ENCODE assay signal across 8 cellular contexts in genomic region chr7:93117852-93118530, GRCh38. TPM values are rescaled to one million over a fixed set of nuclear protein-coding genes. Genes with fewer than 3 reads are reported as not detected.
DNase-seq lines count a peak whose midpoint lies in the region; ATAC-seq and TF ChIP-seq lines count a peak whose summit lies in the region.

Gene SAMD9, minus strand, starts transcription at chr7:93117979. Its CDS starts 11,882 bp downstream, at chr7:93106097.

- no peak within 1 kb of the TSS for H4K8ac ChIP-seq in trophoblast cell (ENCODE audit: low read depth, low read length)

- H3K23ac ChIP-seq in trophoblast cell (ENCODE audit: low read length) = no peak within 1 kb of the TSS

- H3K4ac ChIP-seq in trophoblast cell (ENCODE audit: low read depth, low read length) = no peak within 1 kb of the TSS

- H2AFZ ChIP-seq in OCI-LY3 (ENCODE audit: low read depth, low read length) (peak within 1 kb of the TSS; percentile 70), trophoblast cell (ENCODE audit: insufficient read depth, low read length, poor library complexity) (no peak within 1 kb of the TSS)

- H2AK5ac ChIP-seq in trophoblast cell (ENCODE audit: low read length) = no peak within 1 kb of the TSS

- H3K4me2 ChIP-seq in OCI-LY3 (ENCODE audit: low read length) (peak within 1 kb of the TSS; percentile 68), trophoblast cell (ENCODE audit: low read length) (no peak within 1 kb of the TSS)

- H3K9me3 Mint-ChIP-seq in activated T-cell treated with anti-CD3 and anti-CD28 coated beads, Interleukin-2, amount 50 U/mL, for 72 hours = peaks cover 4 to 5% of the 10 kb centered on the region in 2 donors

- no peaks in the 10 kb centered on the region for H3K79me1 ChIP-seq in trophoblast cell (ENCODE audit: low read length)

- peaks cover 4% of the 10 kb centered on the region for H3K36me3 ChIP-seq in OCI-LY3 (replicated peaks; ENCODE audit: low read depth, low read length)
- H3K36me3 ChIP-seq in trophoblast cell (ENCODE audit: control insufficient read depth in 1 of 2, insufficient read depth in 2 of 2, low read length in 2 of 2) = no peaks in the 10 kb centered on the region
- peaks cover 0 to 9% of the 10 kb centered on the region in 2 donors for H3K36me3 ChIP-seq in vagina

- TF ChIP-seq POLR2A in vagina (IDR thresholded peaks at IDR 0.05) = no peak

- H3K9ac ChIP-seq in OCI-LY3 (ENCODE audit: low read length) = peak within 1 kb of the TSS; percentile 41
- no peak within 1 kb of the TSS for H3K9ac ChIP-seq in trophoblast cell (ENCODE audit: low read length)

- TF ChIP-seq CTCF in OCI-LY3 (IDR thresholded peaks at IDR 0.05; ENCODE audit: low read depth, low read length) (no peak), fibroblast of pulmonary artery (IDR thresholded peaks at IDR 0.05; ENCODE audit: low read length, missing control alignments) (no peak), vagina (IDR thresholded peaks at IDR 0.05) (no peak)

- H4K20me1 ChIP-seq in OCI-LY3 (ENCODE audit: insufficient read depth, low read length) = no peaks in the 10 kb centered on the region

- H3K79me2 ChIP-seq in OCI-LY3 (ENCODE audit: low read length) (0 out of 2 replicates have a peak, but pooled peaks cover 3% of the 10 kb centered on the region), trophoblast cell (ENCODE audit: control insufficient read depth, insufficient read depth, low read length, poor library complexity) (no peaks in the 10 kb centered on the region)

- H3K14ac ChIP-seq in trophoblast cell (ENCODE audit: low read length) = no peak within 1 kb of the TSS

- H3K27ac Mint-ChIP-seq in activated T-cell treated with anti-CD3 and anti-CD28 coated beads, Interleukin-2, amount 50 U/mL, for 72 hours = peak within 1 kb of the TSS; percentile 64

- peaks cover 9 to 14% of the 10 kb centered on the region in 2 donors for H3K36me3 Mint-ChIP-seq in activated T-cell treated with anti-CD3 and anti-CD28 coated beads, Interleukin-2, amount 50 U/mL, for 72 hours (ENCODE audit: insufficient read depth in 2 of 2)

- DNase-seq in Daoy (ENCODE audit: low read depth) (peak; percentile 85), HuH-7.5 (ENCODE audit: low spot score) (peak; percentile 13), fibroblast of pulmonary artery (ENCODE audit: low read depth) (peak; percentile 87), trophoblast cell (peak; percentile 29 to 82), vagina (ENCODE audit: extremely low spot score in 2 of 2) (no peak)
- peak; percentile 53 to 59 for DNase-seq in activated T-cell treated with anti-CD3 and anti-CD28 coated beads, Interleukin-2, amount 50 U/mL, for 72 hours

- no peak within 1 kb of the TSS for H4K12ac ChIP-seq in trophoblast cell (ENCODE audit: low read depth, low read length)

- H4K91ac ChIP-seq in trophoblast cell (ENCODE audit: low read depth, low read length) = no peak within 1 kb of the TSS

- no peak within 1 kb of the TSS for H2BK12ac ChIP-seq in trophoblast cell (ENCODE audit: low read length)

- no peaks in the 10 kb centered on the region for H3K27me3 Mint-ChIP-seq in activated T-cell treated with anti-CD3 and anti-CD28 coated beads, Interleukin-2, amount 50 U/mL, for 72 hours (ENCODE audit: low read depth)

- H3K4me3 ChIP-seq in OCI-LY3 (ENCODE audit: low read length) (peak within 1 kb of the TSS; percentile 68), fibroblast of pulmonary artery (replicated peaks; ENCODE audit: low read depth, low read length) (peak within 1 kb of the TSS; percentile 60), trophoblast cell (ENCODE audit: low read depth, low read length) (no peak within 1 kb of the TSS), vagina (peak within 1 kb of the TSS; percentile 40 to 47)

- H3K9me3 ChIP-seq in OCI-LY3 (ENCODE audit: insufficient read depth, low read length) (no peaks in the 10 kb centered on the region), trophoblast cell (ENCODE audit: insufficient read depth, low read depth, low read length) (no peaks in the 10 kb centered on the region), vagina (no peaks in the 10 kb centered on the region)

- peaks cover 41% of the 10 kb centered on the region for H3K4me1 Mint-ChIP-seq in activated T-cell treated with anti-CD3 and anti-CD28 coated beads, Interleukin-2, amount 50 U/mL, for 72 hours (ENCODE audit: low read depth)

- peak within 1 kb of the TSS; percentile 79 to 86 for H3K4me3 Mint-ChIP-seq in activated T-cell treated with anti-CD3 and anti-CD28 coated beads, Interleukin-2, amount 50 U/mL, for 72 hours

- H2BK120ac ChIP-seq in trophoblast cell (ENCODE audit: insufficient read depth, low read length, poor library complexity) = no peak within 1 kb of the TSS

- peak; percentile 99 for ATAC-seq in GM21619 (IDR thresholded peaks at IDR 0.05; ENCODE audit: unreplicated experiment)
- ATAC-seq in activated T-cell treated with anti-CD3 and anti-CD28 coated beads, Interleukin-2, amount 50 U/mL, for 72 hours (replicated peaks in 1 of 2) = peak; percentile 88 to 89

- no peak within 1 kb of the TSS for H2BK5ac ChIP-seq in trophoblast cell (ENCODE audit: low read depth, low read length, poor library complexity)

- H3K4me1 ChIP-seq in OCI-LY3 (ENCODE audit: low read length) (peaks cover 18% of the 10 kb centered on the region), trophoblast cell (ENCODE audit: control insufficient read depth in 1 of 2, insufficient read depth in 2 of 2, low read length in 2 of 2) (no peaks in the 10 kb centered on the region), vagina (peaks cover 39% of the 10 kb centered on the region)

- intact Hi-C loops in vagina (cut with DNase I) = no loop called here

- WGBS in trophoblast cell (ENCODE audit: extremely low coverage, insufficient coverage, insufficient read length) = no CpG with 5 or more reads among the region's 4 CpGs

- peak within 1 kb of the TSS; percentile 48 for H3K27ac ChIP-seq in OCI-LY3 (ENCODE audit: low read length)
- no peak within 1 kb of the TSS for H3K27ac ChIP-seq in trophoblast cell (ENCODE audit: low read depth, low read length)
- H3K27ac ChIP-seq in vagina = peak within 1 kb of the TSS; percentile 72

- H3K18ac ChIP-seq in trophoblast cell (ENCODE audit: low read length) = no peak within 1 kb of the TSS

- H3K27me3 ChIP-seq in OCI-LY3 (ENCODE audit: low read depth, low read length) = no peaks in the 10 kb centered on the region
- no peaks in the 10 kb centered on the region for H3K27me3 ChIP-seq in trophoblast cell (ENCODE audit: insufficient read depth, low read length)
- no peaks in the 10 kb centered on the region for H3K27me3 ChIP-seq in vagina

RNA-seq across cellular contexts. Expression of gene SAMD9, which starts in this region (rescaled TPM):
- total RNA-seq in Daoy (2014; rRNA removed; shearing (Covaris generic)) = 13.5 and 16.9 TPM in 2 replicates
- total RNA-seq in activated T-cell treated with anti-CD3 and anti-CD28 coated beads, Interleukin-2, amount 50 U/mL, for 72 hours = 10 to 100 TPM in 1 of 2 donors, 1 to 10 TPM in 1; 7.1 to 14.6 TPM
- 0.01 TPM in 2 replicates for polyA plus RNA-seq in trophoblast cell (2013)
- 9.3 TPM for total RNA-seq in vagina

Comparison
In these comparisons a context has a peak if more than half of its experiments do, and no peak if none do; other contexts are left out.
1. DNase-seq: peak in Daoy (single experiment), HuH-7.5 (single experiment), activated T-cell treated with anti-CD3 and anti-CD28 coated beads, Interleukin-2, amount 50 U/mL, for 72 hours (2 of 2), fibroblast of pulmonary artery (single experiment) and trophoblast cell (2 of 2); none in vagina (0 of 2).